Comparison of ENCODE assay signal across 24 cellular contexts in genomic region chrX:132855760-132856341, GRCh38.
A peak's percentile ranks its signal among the peaks of the same experiment; 100 is the strongest.
DNase-seq lines count a peak whose midpoint lies in the region; ATAC-seq, FAIRE-seq and TF ChIP-seq lines count a peak whose summit lies in the region.
"Had no signal": no experiment of that assay in that cellular context is flagged by ENCODE, and none has a peak within 500 bp of the region (broad histone marks: within the 10 kb centered on the region; RNA-seq: fewer than 3 reads in every experiment).

No MANE protein-coding gene starts in this region.

- intact Hi-C loops in HepG2 (cut with micrococcal nuclease; ENCODE audit: unreplicated experiment) = no loop called here
- intact Hi-C loops in gastrocnemius medialis (cut with DNase I; ENCODE audit: low total_unique reads) = no loop called here

- no peaks in the 10 kb centered on the region for H3K36me3 ChIP-seq in BLaER1 treated with 17β-estradiol and CSF1 and Interleukin-3, amounts not matched to agents 10 nM and 100 nM
- no peaks in the 10 kb centered on the region for H3K36me3 ChIP-seq in HEK293 (ENCODE audit: control insufficient read depth in 2 of 2, insufficient read depth in 1 of 2, low read length in 2 of 2)
- H3K36me3 ChIP-seq in astrocyte (ENCODE audit: insufficient read depth, low read length) = no peaks in the 10 kb centered on the region
- H3K36me3 ChIP-seq in HepG2 (replicated peaks in 1 of 2; ENCODE audit: control insufficient read depth in 1 of 2, insufficient read depth in 2 of 2, low read length in 2 of 2) = no peaks in the 10 kb centered on the region
- H3K36me3 ChIP-seq in gastrocnemius medialis = no peaks in the 10 kb centered on the region
- H3K36me3 ChIP-seq: cardiac muscle cell had no signal

- no peak overlapping the region for H3K4me3 ChIP-seq in BLaER1 treated with 17β-estradiol and CSF1 and Interleukin-3, amounts not matched to agents 10 nM and 100 nM
- H3K4me3 ChIP-seq in HEK293 (ENCODE audit: low read depth, low read length) (no peak overlapping the region), astrocyte (ENCODE audit: insufficient read depth, low read depth, low read length) (no peak overlapping the region), HepG2 (replicated peaks in 1 of 3; ENCODE audit: insufficient read depth in 1 of 3, low read depth in 2 of 3, low read length in 3 of 3) (no peak overlapping the region), gastrocnemius medialis (no peak overlapping the region)
- H3K4me3 ChIP-seq: cardiac muscle cell, GM23338 had no signal

- peak; percentile 64 for FAIRE-seq in astrocyte (lab: Jason Lieb, UNC)
- no peak for FAIRE-seq in HepG2 (lab: Jason Lieb, UNC)
- FAIRE-seq: endometrium had no signal

- no peak for DNase-seq in astrocyte (ENCODE audit: low read depth)
- DNase-seq in HepG2 (ENCODE audit: low spot score) = no peak
- DNase-seq in NCI-H1048 (lab: John Stamatoyannopoulos, UW) = no peak
- DNase-seq in gastrocnemius medialis = no peak
- DNase-seq: ACHN; activated CD4-positive, alpha-beta T cell treated with anti-CD3 and anti-CD28 coated beads, Interleukin-2, amount 50 U/mL, for 1 hour; activated naive CD4-positive, alpha-beta T cell treated with anti-CD3 and anti-CD28 coated beads, Interleukin-2, amount 10 ng/mL, durations not matched to agents 7 days and 5 days; amygdala; Caco-2; mesendoderm; naive B cell; NCI-H1105; NCI-H2081 treated with DMSO at 0.1 percent for 48 hours; nucleus accumbens; Right ventricle myocardium superior; substantia nigra had no signal

- H3K4me1 Mint-ChIP-seq in astrocyte (ENCODE audit: low read depth, unreplicated experiment) = peaks cover 9% of the 10 kb centered on the region
- H3K4me1 Mint-ChIP-seq: naive B cell had no signal

- peak overlapping the region; percentile 0 to 58 (median 32); a peak in 15 of 22 replicates for H3K4me2 ChIP-seq in BLaER1 treated with 17β-estradiol and CSF1 and Interleukin-3, amounts not matched to agents 10 nM and 100 nM
- H3K4me2 ChIP-seq in astrocyte (ENCODE audit: low read length) (no peak overlapping the region), HepG2 (ENCODE audit: low read depth, low read length) (0 out of 2 replicates have a peak overlapping the region, but pooled peaks have one; percentile 5)
- H3K4me2 ChIP-seq: GM23338 had no signal

- no peak overlapping the region for H3K27ac Mint-ChIP-seq in astrocyte (ENCODE audit: unreplicated experiment)
- H3K27ac Mint-ChIP-seq: dendritic cell treated with granulocyte-macrophage colony-stimulating factor and Interleukin-4, amounts not matched to agents 40 ng/mL and 50 ng/mL, for 4 days; GM23338; naive B cell had no signal

- peaks cover 5 to 26% (median 17%) of the 10 kb centered on the region in 11 experiments; a peak in 15 of 22 replicates for H3K9me3 ChIP-seq in BLaER1 treated with 17β-estradiol and CSF1 and Interleukin-3, amounts not matched to agents 10 nM and 100 nM (replicated peaks in 1 of 11)
- H3K9me3 ChIP-seq in HEK293 (ENCODE audit: control insufficient read depth, insufficient read depth, low read depth, low read length) = no peaks in the 10 kb centered on the region; the same call in 1 of the 2 replicates
- H3K9me3 ChIP-seq in astrocyte (ENCODE audit: insufficient read depth, low read depth, low read length) = no peaks in the 10 kb centered on the region
- H3K9me3 ChIP-seq in HepG2 (ENCODE audit: low read length) = no peaks in the 10 kb centered on the region
- H3K9me3 ChIP-seq in gastrocnemius medialis = no peaks in the 10 kb centered on the region
- H3K9me3 ChIP-seq: Caco-2 had no signal

- H3K27me3 Mint-ChIP-seq in astrocyte (ENCODE audit: low read depth, unreplicated experiment) = peaks cover 2% of the 10 kb centered on the region
- H3K27me3 Mint-ChIP-seq: dendritic cell treated with granulocyte-macrophage colony-stimulating factor and Interleukin-4, amounts not matched to agents 40 ng/mL and 50 ng/mL, for 4 days had no signal

- no peak for TF ChIP-seq EP300 in HepG2 (IDR thresholded peaks at IDR 0.05; ENCODE audit: low read depth in 2 of 2, low read length in 2 of 2)
- TF ChIP-seq EP300 in HepG2 (CRISPR knock-in tag; IDR thresholded peaks at IDR 0.05; ENCODE audit: borderline replicate concordance) = no peak

- no peaks in the 10 kb centered on the region for H3K9me3 Mint-ChIP-seq in astrocyte (ENCODE audit: unreplicated experiment)
- H3K9me3 Mint-ChIP-seq: dendritic cell treated with granulocyte-macrophage colony-stimulating factor and Interleukin-4, amounts not matched to agents 40 ng/mL and 50 ng/mL, for 4 days; GM23338 had no signal

- in situ Hi-C loops in HepG2 (cut with HindIII; ENCODE audit: extremely low pct_ligation_motif_present, low pct_unique_long_range_greater_than_20kb) = no loop called here
- in situ Hi-C loops in gastrocnemius medialis (cut with MboI; ENCODE audit: low sequenced_read_pairs in 4 of 4) = no loop called here

- no peak for ATAC-seq in HepG2
- no peak for ATAC-seq in HG02870 (IDR thresholded peaks at IDR 0.05; ENCODE audit: unreplicated experiment)
- no peak for ATAC-seq in GM21825 (IDR thresholded peaks at IDR 0.05; ENCODE audit: unreplicated experiment)
- ATAC-seq in gastrocnemius medialis = no peak
- ATAC-seq: GM23338 had no signal

- peaks cover 21 to 86% (median 52%) of the 10 kb centered on the region in 10 experiments for H3K4me1 ChIP-seq in BLaER1 treated with 17β-estradiol and CSF1 and Interleukin-3, amounts not matched to agents 10 nM and 100 nM
- no peaks in the 10 kb centered on the region for H3K4me1 ChIP-seq in HEK293 (ENCODE audit: control insufficient read depth, insufficient read depth, low read length)
- H3K4me1 ChIP-seq in astrocyte (ENCODE audit: insufficient read depth, low read length) = no peaks in the 10 kb centered on the region
- H3K4me1 ChIP-seq in HepG2 (ENCODE audit: insufficient read depth, low read length) = no peaks in the 10 kb centered on the region
- H3K4me1 ChIP-seq in gastrocnemius medialis = no peaks in the 10 kb centered on the region
- H3K4me1 ChIP-seq: Caco-2 had no signal

- TF ChIP-seq POLR2A in HepG2 (IDR thresholded peaks at IDR 0.05; ENCODE audit: insufficient read depth in 1 of 2, low read depth in 2 of 2, low read length in 2 of 2) (no peak), gastrocnemius medialis (IDR thresholded peaks at IDR 0.05) (no peak)

- H3K27me3 ChIP-seq in BLaER1 treated with 17β-estradiol and CSF1 and Interleukin-3, amounts not matched to agents 10 nM and 100 nM = peaks cover 85 to 97% (median 95%) of the 10 kb centered on the region in 11 experiments
- H3K27me3 ChIP-seq in astrocyte (ENCODE audit: insufficient read depth, low read length) (no peaks in the 10 kb centered on the region), HepG2 (ENCODE audit: control insufficient read depth in 1 of 2, insufficient read depth in 2 of 2, low read length in 2 of 2) (no peaks in the 10 kb centered on the region), gastrocnemius medialis (no peaks in the 10 kb centered on the region)
- H3K27me3 ChIP-seq: cardiac muscle cell had no signal

- peaks cover 0 to 4% (median 0%) of the 10 kb centered on the region in 11 experiments; a peak in 1 of 22 replicates for H4K20me1 ChIP-seq in BLaER1 treated with 17β-estradiol and CSF1 and Interleukin-3, amounts not matched to agents 10 nM and 100 nM
- H4K20me1 ChIP-seq in astrocyte (ENCODE audit: insufficient read depth, low read length) (no peaks in the 10 kb centered on the region), HepG2 (ENCODE audit: insufficient read depth, low read length) (no peaks in the 10 kb centered on the region)

- POLR2A ChIA-PET in HEK293 (lab: Yijun Ruan, JAX) = no interaction called here
- POLR2A ChIA-PET in HepG2 (lab: Yijun Ruan, JAX) = no interaction called here

- CTCF ChIA-PET in HEK293 (lab: Yijun Ruan, JAX) (interaction anchor here (0.6 kb wide), 1 partner anchor 473 kb away, joined by 3 read pairs; no protein-coding TSS in a partner anchor), HepG2 (lab: Yijun Ruan, JAX; ENCODE audit: low intra/inter-chr PET ratio, low total read pairs) (no interaction called here)

- no peak overlapping the region for H3K9ac ChIP-seq in BLaER1 treated with 17β-estradiol and CSF1 and Interleukin-3, amounts not matched to agents 10 nM and 100 nM
- H3K9ac ChIP-seq in astrocyte (ENCODE audit: low read length) (no peak overlapping the region), HepG2 (ENCODE audit: insufficient read depth, low read depth, low read length) (no peak overlapping the region)

- WGBS in HepG2 (ENCODE audit: low lambda C conversion rate) = 40% methylated on average over 5 of the region's 6 CpGs

- H3K4me3 Mint-ChIP-seq in astrocyte (ENCODE audit: unreplicated experiment) = no peak overlapping the region
- H3K4me3 Mint-ChIP-seq: activated naive CD4-positive, alpha-beta T cell treated with anti-CD3 and anti-CD28 coated beads, Interleukin-2, amount 10 ng/mL, durations not matched to agents 7 days and 5 days; dendritic cell treated with granulocyte-macrophage colony-stimulating factor and Interleukin-4, amounts not matched to agents 40 ng/mL and 50 ng/mL, for 4 days; GM23338; naive B cell had no signal

- TF ChIP-seq CTCF in HEK293 (tag by site-specific recombination; IDR thresholded peaks at IDR 0.05) (no peak), astrocyte (IDR thresholded peaks at IDR 0.05; ENCODE audit: insufficient read depth, low read depth, low read length) (no peak), HepG2 (CRISPR knock-in tag; IDR thresholded peaks at IDR 0.05) (no peak), gastrocnemius medialis (IDR thresholded peaks at IDR 0.05 in 4 of 5, conservative IDR thresholded peaks at IDR 0.05 in 1 of 5) (no peak)

- peak overlapping the region in 2 of 11 experiments; percentile 14 to 46; a peak in 6 of 22 replicates for H3K27ac ChIP-seq in BLaER1 treated with 17β-estradiol and CSF1 and Interleukin-3, amounts not matched to agents 10 nM and 100 nM
- H3K27ac ChIP-seq in HEK293 (ENCODE audit: extremely low read depth, low read depth, low read length) (no peak overlapping the region), astrocyte (ENCODE audit: low read depth, low read length) (no peak overlapping the region), HepG2 (ENCODE audit: extremely low read length, insufficient read depth, low read length) (no peak overlapping the region), gastrocnemius medialis (no peak overlapping the region)
- H3K27ac ChIP-seq: cardiac muscle cell had no signal

- no peak for TF ChIP-seq RAD21 in HepG2 (CRISPR knock-in tag; IDR thresholded peaks at IDR 0.05)

- no TSS peak for BruUV-seq in HepG2 (replicated peaks; lab: Mats Ljungman, UMichigan)

- H2AFZ ChIP-seq in astrocyte (ENCODE audit: low read depth, low read length) = no peak overlapping the region
- H2AFZ ChIP-seq in HepG2 (ENCODE audit: low read length) = no peak overlapping the region
- H2AFZ ChIP-seq: GM23338 had no signal

- no peaks in the 10 kb centered on the region for H3K79me2 ChIP-seq in astrocyte (ENCODE audit: insufficient read depth, low read length)
- no peaks in the 10 kb centered on the region for H3K79me2 ChIP-seq in HepG2 (ENCODE audit: insufficient read depth, low read length)

- H3K36me3 Mint-ChIP-seq in astrocyte (ENCODE audit: low read depth, unreplicated experiment) = no peaks in the 10 kb centered on the region
- H3K36me3 Mint-ChIP-seq: naive B cell had no signal

TF ChIP-seq in HEK293, 187 proteins besides CTCF, POLR2A, EP300 and RAD21 (continues in another document):
- TF ChIP-seq ZNF37A (tag by site-specific recombination; IDR thresholded peaks at IDR 0.05) (no peak), YY1 (tag by site-specific recombination; IDR thresholded peaks at IDR 0.05) (no peak)

TF ChIP-seq in HepG2, 621 proteins besides CTCF, POLR2A, EP300 and RAD21 (continues in another document):
- TF ChIP-seq KLF6 (CRISPR knock-in tag; IDR thresholded peaks at IDR 0.05) (no peak), ZNF317 (CRISPR knock-in tag; IDR thresholded peaks at IDR 0.05) (peak; percentile 70)
